In genomic region chr7:31061185-31061584, GRCh38 we compare ENCODE assay signal across 1 cellular context.
TF ChIP-seq lines count a peak whose summit lies in the region.

No MANE protein-coding gene starts in this region.

TF ChIP-seq in HepG2, 621 proteins besides CTCF, POLR2A, EP300 and RAD21:
- TF ChIP-seq ZNF407 (CRISPR knock-in tag; IDR thresholded peaks at IDR 0.05; ENCODE audit: not compliant biosample characterization) (no peak), CHD4 (IDR thresholded peaks at IDR 0.05; ENCODE audit: borderline replicate concordance, low read length) (no peak), MED1 (CRISPR knock-in tag; IDR thresholded peaks at IDR 0.05) (no peak), PRDM10 (CRISPR knock-in tag; IDR thresholded peaks at IDR 0.05; ENCODE audit: low read depth) (no peak), TRIM24 (CRISPR knock-in tag; IDR thresholded peaks at IDR 0.05) (no peak)
